ENCODE assay signal across 24 cellular contexts in the genomic region with DNA sequence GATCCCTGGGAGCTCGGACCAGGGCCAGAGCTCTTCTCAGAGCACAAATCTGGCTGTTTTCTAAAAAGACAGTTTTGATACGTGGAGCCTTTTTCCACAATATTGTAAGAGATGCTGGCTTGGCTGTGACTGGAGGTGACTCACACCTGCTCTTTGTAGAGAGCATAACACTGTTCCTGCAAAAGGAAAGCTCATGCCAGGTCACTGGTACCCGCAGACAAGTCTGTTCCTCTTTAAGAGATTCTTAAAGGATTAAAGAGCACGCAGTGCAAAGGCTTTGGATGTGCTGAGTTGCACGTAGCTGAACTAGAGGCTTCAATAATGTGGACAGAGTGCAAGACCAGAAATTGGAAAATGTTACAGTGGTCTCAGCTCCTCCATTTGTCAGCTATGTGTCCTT. TPM values are rescaled to one million over a fixed set of nuclear protein-coding genes. Genes with fewer than 3 reads are reported as not detected.
DNase-seq lines count a peak whose midpoint lies in the region; ATAC-seq and TF ChIP-seq lines count a peak whose summit lies in the region.
"Had no signal": no experiment of that assay in that cellular context is flagged by ENCODE, and none has a peak within 500 bp of the region (broad histone marks: within the 10 kb centered on the region; RNA-seq: fewer than 3 reads in every experiment).

No MANE protein-coding gene starts in this region.

- no peaks in the 10 kb centered on the region for H4K20me1 ChIP-seq in smooth muscle cell (ENCODE audit: low read depth)

- H3K27ac Mint-ChIP-seq in activated naive CD8-positive, alpha-beta T cell treated with anti-CD3 and anti-CD28 coated beads, Interleukin-2, amount 50 U/mL, for 24 hours = no peak overlapping the region
- H3K27ac Mint-ChIP-seq: activated naive CD8-positive, alpha-beta T cell treated with anti-CD3 and anti-CD28 coated beads for 36 hours; activated T-helper 17 cell treated with anti-CD3 and anti-CD28 coated beads, Interleukin-2, amount 50 U/mL, for 72 hours had no signal

- H3K27ac ChIP-seq in RWPE1 = peak overlapping the region; percentile 93
- peak overlapping the region; percentile 65 to 71 for H3K27ac ChIP-seq in esophagus (ENCODE audit: low read depth in 2 of 2, low read length in 1 of 2)
- peak overlapping the region; percentile 67 for H3K27ac ChIP-seq in smooth muscle cell (ENCODE audit: low read depth)
- H3K27ac ChIP-seq: cardiac muscle cell, gastrocnemius medialis, right atrium auricular region had no signal

- H3K4me3 Mint-ChIP-seq in activated naive CD8-positive, alpha-beta T cell treated with anti-CD3 and anti-CD28 coated beads, Interleukin-2, amount 50 U/mL, for 24 hours = no peak overlapping the region
- H3K4me3 Mint-ChIP-seq: activated naive CD8-positive, alpha-beta T cell treated with anti-CD3 and anti-CD28 coated beads for 36 hours; activated T-helper 17 cell treated with anti-CD3 and anti-CD28 coated beads, Interleukin-2, amount 50 U/mL, for 72 hours had no signal

- no peaks in the 10 kb centered on the region for H3K36me3 Mint-ChIP-seq in activated naive CD8-positive, alpha-beta T cell treated with anti-CD3 and anti-CD28 coated beads, Interleukin-2, amount 50 U/mL, for 24 hours (ENCODE audit: low read depth)
- H3K36me3 Mint-ChIP-seq: activated naive CD8-positive, alpha-beta T cell treated with anti-CD3 and anti-CD28 coated beads for 36 hours had no signal

- no peaks in the 10 kb centered on the region for H3K79me2 ChIP-seq in smooth muscle cell (ENCODE audit: low read depth)

- H3K9me3 ChIP-seq in esophagus (ENCODE audit: control insufficient read depth in 2 of 2, insufficient read depth in 1 of 2, low read depth in 1 of 2, low read length in 1 of 2) = no peaks in the 10 kb centered on the region
- no peaks in the 10 kb centered on the region for H3K9me3 ChIP-seq in smooth muscle cell (replicated peaks; ENCODE audit: low read depth)
- H3K9me3 ChIP-seq: gastrocnemius medialis, right atrium auricular region had no signal

- H2AFZ ChIP-seq in smooth muscle cell (ENCODE audit: low read depth) = no peak overlapping the region

- CTCF ChIA-PET in RWPE1 (lab: Yijun Ruan, JAX) = interaction anchor here (0.8 to 1.5 kb wide), 3 partner anchors 23 to 423 kb away, joined by 3 read pairs; no protein-coding TSS in a partner anchor

- H3K4me1 Mint-ChIP-seq in activated naive CD8-positive, alpha-beta T cell treated with anti-CD3 and anti-CD28 coated beads, Interleukin-2, amount 50 U/mL, for 24 hours = peaks cover 8% of the 10 kb centered on the region
- H3K4me1 Mint-ChIP-seq: activated T-helper 17 cell treated with anti-CD3 and anti-CD28 coated beads, Interleukin-2, amount 50 U/mL, for 72 hours had no signal

- DNase-seq in HT1080 (ENCODE audit: low read depth) (peak; percentile 42), RWPE1 (ENCODE audit: low spot score) (peak; percentile 89), smooth muscle cell (lab: John Stamatoyannopoulos, UW; ENCODE audit: unreplicated experiment) (no peak), GF-D8 (lab: John Stamatoyannopoulos, UW) (no peak), NCI-H446 treated with DMSO at 0.1 percent for 48 hours (lab: John Stamatoyannopoulos, UW) (no peak)
- no peak for DNase-seq in activated naive CD8-positive, alpha-beta T cell treated with anti-CD3 and anti-CD28 coated beads, Interleukin-2, amount 50 U/mL, for 24 hours
- DNase-seq: activated naive CD8-positive, alpha-beta T cell treated with anti-CD3 and anti-CD28 coated beads for 36 hours; AML-193; COR-L47; dermis blood vessel endothelial cell; gastrocnemius medialis; midbrain; NCI-H1417 treated with DMSO at 0.1 percent for 48 hours; NCI-H2171; NCI-H748 treated with DMSO at 0.1 percent for 48 hours; RPMI8226; stimulated activated naive CD4-positive, alpha-beta T cell had no signal

- no peak for ATAC-seq in activated naive CD8-positive, alpha-beta T cell treated with anti-CD3 and anti-CD28 coated beads, Interleukin-2, amount 50 U/mL, for 24 hours
- ATAC-seq: activated T-helper 17 cell treated with anti-CD3 and anti-CD28 coated beads, Interleukin-2, amount 50 U/mL, for 72 hours; gastrocnemius medialis had no signal

- H3K27me3 ChIP-seq in esophagus (ENCODE audit: control insufficient read depth in 1 of 2, insufficient read depth in 2 of 2, low read length in 2 of 2) (no peaks in the 10 kb centered on the region), smooth muscle cell (ENCODE audit: low read depth) (no peaks in the 10 kb centered on the region)
- H3K27me3 ChIP-seq: cardiac muscle cell, gastrocnemius medialis, right atrium auricular region had no signal

- H3K36me3 ChIP-seq in esophagus (ENCODE audit: control insufficient read depth in 2 of 2, insufficient read depth in 2 of 2, low read length in 1 of 2) = no peaks in the 10 kb centered on the region
- H3K36me3 ChIP-seq in smooth muscle cell (ENCODE audit: low read depth) = no peaks in the 10 kb centered on the region
- H3K36me3 ChIP-seq: cardiac muscle cell, gastrocnemius medialis, right atrium auricular region had no signal

- peaks cover 0 to 9% of the 10 kb centered on the region in 2 donors for H3K4me1 ChIP-seq in esophagus (ENCODE audit: control insufficient read depth in 2 of 2, insufficient read depth in 2 of 2, low read length in 1 of 2)
- peaks cover 21% of the 10 kb centered on the region for H3K4me1 ChIP-seq in smooth muscle cell (ENCODE audit: low read depth)
- H3K4me1 ChIP-seq: gastrocnemius medialis, right atrium auricular region had no signal

- TF ChIP-seq CTCF in RWPE1 (conservative IDR thresholded peaks at IDR 0.05; ENCODE audit: low read depth) (no peak), smooth muscle cell (IDR thresholded peaks at IDR 0.05; ENCODE audit: borderline replicate concordance, insufficient read depth, poor library complexity, severe bottlenecking) (no peak)

- peaks cover 3% of the 10 kb centered on the region for H3F3A ChIP-seq in smooth muscle cell (ENCODE audit: low read depth)

- H3K9me3 Mint-ChIP-seq in activated naive CD8-positive, alpha-beta T cell treated with anti-CD3 and anti-CD28 coated beads, Interleukin-2, amount 50 U/mL, for 24 hours = no peaks in the 10 kb centered on the region
- H3K9me3 Mint-ChIP-seq: activated naive CD8-positive, alpha-beta T cell treated with anti-CD3 and anti-CD28 coated beads for 36 hours; activated T-helper 17 cell treated with anti-CD3 and anti-CD28 coated beads, Interleukin-2, amount 50 U/mL, for 72 hours had no signal

- peaks cover 2% of the 10 kb centered on the region for H3K27me3 Mint-ChIP-seq in activated naive CD8-positive, alpha-beta T cell treated with anti-CD3 and anti-CD28 coated beads, Interleukin-2, amount 50 U/mL, for 24 hours
- H3K27me3 Mint-ChIP-seq: activated naive CD8-positive, alpha-beta T cell treated with anti-CD3 and anti-CD28 coated beads for 36 hours had no signal

- H3K4me3 ChIP-seq in esophagus (ENCODE audit: low read depth in 1 of 2, low read length in 2 of 2) (no peak overlapping the region), smooth muscle cell (no peak overlapping the region)
- H3K4me3 ChIP-seq: cardiac muscle cell, gastrocnemius medialis, right atrium auricular region had no signal

- H3K9ac ChIP-seq in smooth muscle cell (ENCODE audit: low read depth) = no peak overlapping the region

- H3K4me2 ChIP-seq in smooth muscle cell = peak overlapping the region; percentile 56

- WGBS in esophagus, 2 donors = 39 to 49% methylated on average over 5 of the region's 5 CpGs
- WGBS in smooth muscle cell (ENCODE audit: low lambda C conversion rate) = 27% methylated on average over 5 of the region's 5 CpGs

- POLR2A ChIA-PET in RWPE1 (lab: Yijun Ruan, JAX; ENCODE audit: low non-redundant PET) = interaction anchor here (1.6 kb wide), 1 partner anchor 49 kb away, joined by 4 read pairs; no protein-coding TSS in a partner anchor

RNA-seq across cellular contexts. Expression of a gene that starts 19.0 kb away (rescaled TPM):
- total RNA-seq in HT1080 (2014; rRNA removed; shearing (Covaris generic)) = not detected in 2 replicates
- polyA plus RNA-seq in HT1080 (2015; cell fraction: cytosol; rRNA removed) = not detected in 2 replicates
- polyA plus RNA-seq in HT1080 (2015; cell fraction: nucleus; rRNA removed) = not detected in 2 replicates
- polyA plus RNA-seq in esophagus = under 1 TPM in 1 of 2 donors, not detected in 1; 0.02 TPM
- total RNA-seq in smooth muscle cell = not detected in 2 replicates
- not detected in 2 replicates for polyA plus RNA-seq in smooth muscle cell
- total RNA-seq: activated naive CD8-positive, alpha-beta T cell treated with anti-CD3 and anti-CD28 coated beads for 36 hours; cardiac muscle cell; dermis blood vessel endothelial cell; endothelial cell of umbilical vein; gastrocnemius medialis; H1; right atrium auricular region had no signal
- polyA plus RNA-seq: cardiac muscle cell, endothelial cell of umbilical vein, H1 had no signal

RNA-seq across cellular contexts. Expression of a gene that starts 25.3 kb away (rescaled TPM):
- not detected in 2 replicates for total RNA-seq in HT1080 (2014; rRNA removed; shearing (Covaris generic))
- not detected in 2 replicates for polyA plus RNA-seq in HT1080 (2015; cell fraction: cytosol; rRNA removed)
- polyA plus RNA-seq in HT1080 (2015; cell fraction: nucleus; rRNA removed) = not detected in 2 replicates
- polyA plus RNA-seq in esophagus = not detected
- not detected in 2 replicates for total RNA-seq in smooth muscle cell
- not detected in 2 replicates for polyA plus RNA-seq in smooth muscle cell
- total RNA-seq: activated naive CD8-positive, alpha-beta T cell treated with anti-CD3 and anti-CD28 coated beads for 36 hours; activated T-helper 17 cell treated with anti-CD3 and anti-CD28 coated beads, Interleukin-2, amount 50 U/mL, for 72 hours; cardiac muscle cell; dermis blood vessel endothelial cell; endothelial cell of umbilical vein; gastrocnemius medialis; H1; right atrium auricular region had no signal
- polyA plus RNA-seq: cardiac muscle cell, endothelial cell of umbilical vein, H1, thymus had no signal

Comparison
In these comparisons a context has a peak if more than half of its experiments do, and no peak if none do; other contexts are left out.
1. DNase-seq: peak in HT1080 (single experiment) and RWPE1 (single experiment); none in smooth muscle cell (single experiment), activated naive CD8-positive, alpha-beta T cell treated with anti-CD3 and anti-CD28 coated beads, Interleukin-2, amount 50 U/mL, for 24 hours (single experiment), GF-D8 (single experiment) and NCI-H446 treated with DMSO at 0.1 percent for 48 hours (single experiment).
2. Peak in every context shown above with its lines, with median percentiles within 50 percentile points of each other: H3K27ac ChIP-seq.